1 cellular context compared by ENCODE assay signal in genomic region chr21:42353623-42354022, GRCh38.
TF ChIP-seq lines count a peak whose summit lies in the region.

No MANE protein-coding gene starts in this region.

TF ChIP-seq in K562, 482 proteins besides CTCF, POLR2A, EP300 and RAD21:
- no peak for TF ChIP-seq ELF4 (CRISPR knock-in tag; IDR thresholded peaks at IDR 0.05)
- TF ChIP-seq SPI1 (IDR thresholded peaks at IDR 0.05; ENCODE audit: borderline replicate concordance, low read depth, low read length) = peak; percentile 82
- TF ChIP-seq NFIX (CRISPR knock-in tag; IDR thresholded peaks at IDR 0.05; ENCODE audit: low read depth) = no peak
TF ChIP-seq in K562: peak in this region for 1.
